ENCODE assay signal across 27 cellular contexts in the genomic region with DNA sequence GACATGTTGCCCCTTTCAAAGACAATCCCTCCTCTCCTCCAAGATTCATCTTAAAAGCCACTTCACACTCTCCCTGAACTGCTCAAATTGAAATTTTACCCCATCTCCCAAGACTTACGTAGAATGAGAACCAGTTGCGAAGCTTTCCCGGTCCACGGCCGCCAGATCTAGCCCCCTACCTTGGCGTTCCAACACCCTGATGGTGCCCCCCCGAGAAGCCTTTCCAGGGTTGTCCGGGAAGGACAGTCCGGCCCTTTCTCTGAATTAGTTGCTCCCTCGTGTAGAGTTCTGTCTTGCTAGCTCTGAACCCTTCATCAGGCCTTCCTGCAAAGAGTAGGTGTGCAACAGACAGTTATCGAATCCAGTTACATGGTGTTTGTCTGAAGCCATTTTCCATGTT. TPM values are rescaled to one million over a fixed set of nuclear protein-coding genes. Genes with fewer than 3 reads are reported as not detected.
DNase-seq lines count a peak whose midpoint lies in the region; ATAC-seq and TF ChIP-seq lines count a peak whose summit lies in the region.
"Had no signal": no experiment of that assay in that cellular context is flagged by ENCODE, and none has a peak within 500 bp of the region (broad histone marks: within the 10 kb centered on the region; RNA-seq: fewer than 3 reads in every experiment).

No MANE protein-coding gene starts in this region.

- H3K4me3 Mint-ChIP-seq in neural progenitor cell, result peak overlapping the region; percentile 20
- H3K4me3 Mint-ChIP-seq: B cell; CD4-positive, alpha-beta memory T cell; CD4-positive, CD25-positive, alpha-beta regulatory T cell had no signal

- intact Hi-C loops in sciatic nerve (cut with DNase I), result no loop called here

- H4K20me1 ChIP-seq in SK-N-SH (ENCODE audit: insufficient read depth), result no peaks in the 10 kb centered on the region
- no peaks in the 10 kb centered on the region for H4K20me1 ChIP-seq in neural progenitor cell (ENCODE audit: low read depth)
- H4K20me1 ChIP-seq: BLaER1 treated with 17β-estradiol and CSF1 and Interleukin-3, amounts not matched to agents 10 nM and 100 nM had no signal

- H3K36me3 Mint-ChIP-seq in neural progenitor cell, result no peaks in the 10 kb centered on the region
- H3K36me3 Mint-ChIP-seq: CD4-positive, alpha-beta memory T cell; CD8-positive, alpha-beta memory T cell had no signal

- no peaks in the 10 kb centered on the region for H3K9me3 Mint-ChIP-seq in neural progenitor cell
- H3K9me3 Mint-ChIP-seq: CD4-positive, alpha-beta memory T cell; CD8-positive, alpha-beta memory T cell had no signal

- 0 out of 2 replicates have a peak, but pooled peaks cover 6% of the 10 kb centered on the region for H3K27me3 ChIP-seq in SK-N-SH (ENCODE audit: insufficient read depth)
- H3K27me3 ChIP-seq in neural progenitor cell, result no peaks in the 10 kb centered on the region
- H3K27me3 ChIP-seq: BLaER1 treated with 17β-estradiol and CSF1 and Interleukin-3, amounts not matched to agents 10 nM and 100 nM had no signal

- POLR2A ChIA-PET in SK-N-SH (lab: Yijun Ruan, JAX), result no interaction called here

- no peaks in the 10 kb centered on the region for H3K9me2 ChIP-seq in SK-N-SH

- H3K4me1 Mint-ChIP-seq in neural progenitor cell, result no peaks in the 10 kb centered on the region
- H3K4me1 Mint-ChIP-seq: CD8-positive, alpha-beta memory T cell had no signal

- CTCF ChIA-PET in SK-N-SH (lab: Yijun Ruan, JAX), result no interaction called here

- no peak overlapping the region for H3K27ac Mint-ChIP-seq in neural progenitor cell
- H3K27ac Mint-ChIP-seq: B cell; CD8-positive, alpha-beta memory T cell had no signal

- ATAC-seq in SK-N-SH treated with all-trans-retinoic acid at 6 μM for 48 hours (no peak), sciatic nerve (no peak), GM19455 (IDR thresholded peaks at IDR 0.05; ENCODE audit: unreplicated experiment) (no peak)
- ATAC-seq: A549, GM12878 had no signal

- no peak overlapping the region for H3K4me3 ChIP-seq in SK-N-SH (ENCODE audit: low read depth in 2 of 2, low read length in 1 of 2)
- H3K4me3 ChIP-seq in neural progenitor cell, result no peak overlapping the region
- H3K4me3 ChIP-seq: A549; BLaER1 treated with 17β-estradiol and CSF1 and Interleukin-3, amounts not matched to agents 10 nM and 100 nM; GM12878 had no signal

- 85% methylated on average over 11 of the region's 11 CpGs for WGBS in SK-N-SH (ENCODE audit: low lambda C conversion rate)

- H3K9me3 ChIP-seq in SK-N-SH, result no peaks in the 10 kb centered on the region
- no peaks in the 10 kb centered on the region for H3K9me3 ChIP-seq in neural progenitor cell (ENCODE audit: low read depth)
- H3K9me3 ChIP-seq: A549 had no signal

- H3F3A ChIP-seq in SK-N-SH (replicated peaks; ENCODE audit: insufficient read depth), result no peaks in the 10 kb centered on the region
- no peaks in the 10 kb centered on the region for H3F3A ChIP-seq in neural progenitor cell (ENCODE audit: low read depth)

- H3K79me2 ChIP-seq in SK-N-SH (ENCODE audit: insufficient read depth) (no peaks in the 10 kb centered on the region), neural progenitor cell (ENCODE audit: low read depth) (no peaks in the 10 kb centered on the region)

- H3K4me1 ChIP-seq in SK-N-SH (ENCODE audit: control insufficient read depth in 1 of 2, insufficient read depth in 2 of 2, low read depth in 1 of 2, low read length in 1 of 2) (no peaks in the 10 kb centered on the region), neural progenitor cell (no peaks in the 10 kb centered on the region)

- peaks cover 8% of the 10 kb centered on the region for H3K27me3 Mint-ChIP-seq in neural progenitor cell (ENCODE audit: insufficient read depth, low read depth)
- H3K27me3 Mint-ChIP-seq: B cell; CD8-positive, alpha-beta memory T cell had no signal

- no peak overlapping the region for H3K9ac ChIP-seq in SK-N-SH
- no peak overlapping the region for H3K9ac ChIP-seq in neural progenitor cell
- H3K9ac ChIP-seq: BLaER1 treated with 17β-estradiol and CSF1 and Interleukin-3, amounts not matched to agents 10 nM and 100 nM had no signal

- no peak for TF ChIP-seq RAD21 in SK-N-SH (IDR thresholded peaks at IDR 0.05; ENCODE audit: low read length)

- no peak overlapping the region for H2AFZ ChIP-seq in SK-N-SH (ENCODE audit: low read depth)
- no peak overlapping the region for H2AFZ ChIP-seq in neural progenitor cell (replicated peaks)

- TF ChIP-seq CTCF in SK-N-SH (IDR thresholded peaks at IDR 0.05), result no peak
- no peak for TF ChIP-seq CTCF in neural progenitor cell (IDR thresholded peaks at IDR 0.05)

- H3K27ac ChIP-seq in SK-N-SH (ENCODE audit: low read depth in 2 of 2, low read length in 1 of 2) (no peak overlapping the region), neural progenitor cell (no peak overlapping the region)
- H3K27ac ChIP-seq: 22Rv1; BLaER1 treated with 17β-estradiol and CSF1 and Interleukin-3, amounts not matched to agents 10 nM and 100 nM; C4-2B had no signal

- H3K36me3 ChIP-seq in SK-N-SH (replicated peaks in 1 of 2; ENCODE audit: control insufficient read depth in 1 of 2, insufficient read depth in 2 of 2, low read length in 1 of 2) (no peaks in the 10 kb centered on the region), neural progenitor cell (no peaks in the 10 kb centered on the region)
- H3K36me3 ChIP-seq: BLaER1 treated with 17β-estradiol and CSF1 and Interleukin-3, amounts not matched to agents 10 nM and 100 nM had no signal

- H3K4me2 ChIP-seq in SK-N-SH, result no peak overlapping the region
- H3K4me2 ChIP-seq in neural progenitor cell, result no peak overlapping the region

- TF ChIP-seq EP300 in SK-N-SH (IDR thresholded peaks at IDR 0.05; ENCODE audit: borderline replicate concordance in 1 of 2, low read depth in 1 of 2, low read length in 1 of 2), result no peak

- peak; percentile 6 for DNase-seq in SK-N-SH
- DNase-seq in neural progenitor cell (ENCODE audit: low spot score), result no peak
- peak; percentile 37 for DNase-seq in sciatic nerve (ENCODE audit: low spot score)
- DNase-seq in activated T-cell treated with anti-CD3 and anti-CD28 coated beads for 4 hours, result no peak
- no peak for DNase-seq in NCI-H226
- DNase-seq: AML-193; CD4-positive, alpha-beta memory T cell; CD4-positive, CD25-positive, alpha-beta regulatory T cell; CD8-positive, alpha-beta memory T cell; COR-L47; DMS 273 treated with DMSO at 0.1 percent for 48 hours; DMS153; DMS53; DMS79; DND-41; EL; GDM1 had no signal

TF ChIP-seq in SK-N-SH, 30 proteins besides CTCF, POLR2A, EP300 and RAD21 (continues in another document):
- TF ChIP-seq YY1 (IDR thresholded peaks at IDR 0.05; ENCODE audit: low read depth) (no peak), SMC3 (IDR thresholded peaks at IDR 0.05; ENCODE audit: low read depth, low read length) (no peak), GABPA (IDR thresholded peaks at IDR 0.05; ENCODE audit: low read depth) (no peak), RFX5 (IDR thresholded peaks at IDR 0.05; ENCODE audit: low read length) (no peak), TCF12 (IDR thresholded peaks at IDR 0.05) (no peak), NFIC (IDR thresholded peaks at IDR 0.05; ENCODE audit: borderline replicate concordance) (no peak)
- TF ChIP-seq, protein P1, sequence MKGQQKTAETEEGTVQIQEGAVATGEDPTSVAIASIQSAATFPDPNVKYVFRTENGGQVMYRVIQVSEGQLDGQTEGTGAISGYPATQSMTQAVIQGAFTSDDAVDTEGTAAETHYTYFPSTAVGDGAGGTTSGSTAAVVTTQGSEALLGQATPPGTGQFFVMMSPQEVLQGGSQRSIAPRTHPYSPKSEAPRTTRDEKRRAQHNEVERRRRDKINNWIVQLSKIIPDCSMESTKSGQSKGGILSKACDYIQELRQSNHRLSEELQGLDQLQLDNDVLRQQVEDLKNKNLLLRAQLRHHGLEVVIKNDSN (IDR thresholded peaks at IDR 0.05; ENCODE audit: borderline replicate concordance, low read depth), result no peak

TF ChIP-seq in SK-N-SH treated with all-trans-retinoic acid at 6 μM for 48 hours, 23 proteins besides CTCF, POLR2A, EP300 and RAD21 (continues in another document):
- TF ChIP-seq, protein P2, sequence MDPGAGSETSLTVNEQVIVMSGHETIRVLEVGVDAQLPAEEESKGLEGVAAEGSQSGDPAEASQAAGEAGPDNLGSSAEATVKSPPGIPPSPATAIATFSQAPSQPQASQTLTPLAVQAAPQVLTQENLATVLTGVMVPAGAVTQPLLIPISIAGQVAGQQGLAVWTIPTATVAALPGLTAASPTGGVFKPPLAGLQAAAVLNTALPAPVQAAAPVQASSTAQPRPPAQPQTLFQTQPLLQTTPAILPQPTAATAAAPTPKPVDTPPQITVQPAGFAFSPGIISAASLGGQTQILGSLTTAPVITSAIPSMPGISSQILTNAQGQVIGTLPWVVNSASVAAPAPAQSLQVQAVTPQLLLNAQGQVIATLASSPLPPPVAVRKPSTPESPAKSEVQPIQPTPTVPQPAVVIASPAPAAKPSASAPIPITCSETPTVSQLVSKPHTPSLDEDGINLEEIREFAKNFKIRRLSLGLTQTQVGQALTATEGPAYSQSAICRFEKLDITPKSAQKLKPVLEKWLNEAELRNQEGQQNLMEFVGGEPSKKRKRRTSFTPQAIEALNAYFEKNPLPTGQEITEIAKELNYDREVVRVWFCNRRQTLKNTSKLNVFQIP (CRISPR knock-in tag; IDR thresholded peaks at IDR 0.05; ENCODE audit: borderline replicate concordance, low read depth), result no peak
- no peak for TF ChIP-seq ESRRG (CRISPR knock-in tag; IDR thresholded peaks at IDR 0.05)
- TF ChIP-seq GLIS3 (CRISPR knock-in tag; IDR thresholded peaks at IDR 0.05), result no peak
- no peak for TF ChIP-seq BACH2 (CRISPR knock-in tag; IDR thresholded peaks at IDR 0.05; ENCODE audit: borderline replicate concordance)
- TF ChIP-seq, protein P3, sequence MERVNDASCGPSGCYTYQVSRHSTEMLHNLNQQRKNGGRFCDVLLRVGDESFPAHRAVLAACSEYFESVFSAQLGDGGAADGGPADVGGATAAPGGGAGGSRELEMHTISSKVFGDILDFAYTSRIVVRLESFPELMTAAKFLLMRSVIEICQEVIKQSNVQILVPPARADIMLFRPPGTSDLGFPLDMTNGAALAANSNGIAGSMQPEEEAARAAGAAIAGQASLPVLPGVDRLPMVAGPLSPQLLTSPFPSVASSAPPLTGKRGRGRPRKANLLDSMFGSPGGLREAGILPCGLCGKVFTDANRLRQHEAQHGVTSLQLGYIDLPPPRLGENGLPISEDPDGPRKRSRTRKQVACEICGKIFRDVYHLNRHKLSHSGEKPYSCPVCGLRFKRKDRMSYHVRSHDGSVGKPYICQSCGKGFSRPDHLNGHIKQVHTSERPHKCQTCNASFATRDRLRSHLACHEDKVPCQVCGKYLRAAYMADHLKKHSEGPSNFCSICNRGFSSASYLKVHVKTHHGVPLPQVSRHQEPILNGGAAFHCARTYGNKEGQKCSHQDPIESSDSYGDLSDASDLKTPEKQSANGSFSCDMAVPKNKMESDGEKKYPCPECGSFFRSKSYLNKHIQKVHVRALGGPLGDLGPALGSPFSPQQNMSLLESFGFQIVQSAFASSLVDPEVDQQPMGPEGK (CRISPR knock-in tag; IDR thresholded peaks at IDR 0.05; ENCODE audit: borderline replicate concordance), result no peak
- no peak for TF ChIP-seq ZC3H10 (CRISPR knock-in tag; IDR thresholded peaks at IDR 0.05)
- TF ChIP-seq RARB (CRISPR knock-in tag; IDR thresholded peaks at IDR 0.05), result no peak

RNA-seq across cellular contexts. Expression of a gene that starts 60.0 kb away (rescaled TPM):
- polyA plus RNA-seq in SK-N-SH (2012; rRNA removed), result not detected in 2 replicates
- polyA plus RNA-seq in SK-N-SH (2012; cell fraction: cytosol; rRNA removed), result under 0.01 TPM in 1 of 2 replicates, not detected in the other
- not detected in 2 replicates for polyA plus RNA-seq in SK-N-SH (2012; cell fraction: nucleus; rRNA removed)
- total RNA-seq in neural progenitor cell (ENCODE audit: low replicate concordance), result 0.03 TPM in 1 of 2 replicates, not detected in the other
- 0.40 TPM for total RNA-seq in sciatic nerve
- total RNA-seq: G401 had no signal
- polyA plus RNA-seq: BJ; CD8-positive, alpha-beta memory T cell had no signal

Comparison
In these comparisons a context has a peak if more than half of its experiments do, and no peak if none do; other contexts are left out.
1. DNase-seq: peak in SK-N-SH (single experiment) and sciatic nerve (single experiment); none in neural progenitor cell (single experiment), activated T-cell treated with anti-CD3 and anti-CD28 coated beads for 4 hours (single experiment) and NCI-H226 (single experiment).